Comparison of ENCODE assay signal across 23 cellular contexts in the genomic region with DNA sequence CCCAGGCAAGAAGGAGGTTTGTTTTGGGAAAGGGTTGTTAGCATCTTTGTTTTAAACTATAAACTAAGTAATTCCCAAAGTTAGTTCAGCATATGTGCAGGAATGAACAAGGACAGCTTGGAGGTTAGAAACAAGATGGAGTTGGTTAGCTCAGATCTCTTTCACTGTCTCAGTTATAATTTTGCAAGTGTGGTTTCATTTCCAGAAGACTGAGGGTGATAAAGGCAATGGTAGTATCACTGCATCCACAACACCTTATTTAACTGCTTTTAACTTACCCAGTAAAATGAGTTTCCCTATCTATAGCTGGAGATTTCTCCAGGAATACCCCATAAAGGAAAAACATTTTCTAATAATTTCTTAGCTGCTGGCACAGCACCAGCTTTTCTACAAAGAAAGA.
DNase-seq lines count a peak whose midpoint lies in the region; ATAC-seq and TF ChIP-seq lines count a peak whose summit lies in the region.
"Had no signal": no experiment of that assay in that cellular context is flagged by ENCODE, and none has a peak within 500 bp of the region (broad histone marks: within the 10 kb centered on the region; RNA-seq: fewer than 3 reads in every experiment).

No MANE protein-coding gene starts in this region.

- no peak for DNase-seq in activated CD8-positive, alpha-beta T cell treated with anti-CD3 and anti-CD28 coated beads for 36 hours
- no peak for DNase-seq in activated CD8-positive, alpha-beta T cell treated with anti-CD3 and anti-CD28 coated beads, Interleukin-2, amount 10 ng/mL, durations not matched to agents 7 days and 5 days
- DNase-seq in T-helper 2 cell treated with Interferon-gamma antibody and Interleukin-4, amounts not matched to agents 5 μg/mL and 100 μg/mL, for 36 hours (ENCODE audit: low spot score), result no peak
- DNase-seq in hepatocyte (ENCODE audit: low spot score) (no peak), D341Med (ENCODE audit: low spot score) (no peak), NCI-H1092 (lab: John Stamatoyannopoulos, UW) (no peak), SIG-M5 treated with dmso at 0.1 percent for 504 hours (lab: John Stamatoyannopoulos, UW; ENCODE audit: unreplicated experiment) (no peak)
- DNase-seq: activated CD8-positive, alpha-beta memory T cell treated with anti-CD3 and anti-CD28 coated beads, Interleukin-2, amount 50 U/mL, for 4 hours; BE2C; COR-L47; DMS79; effector CD8-positive, alpha-beta T cell; GOT3; KG1; NCI-H2171; NCI-H526; Peyer's patch; retina; stimulated activated CD4-positive, alpha-beta T cell treated with anti-CD3 and anti-CD28 coated beads, Interleukin-12 subunit alpha, Interleukin-12 subunit beta, amount 100 ng/mL, for 4 hours had no signal

- no peaks in the 10 kb centered on the region for H3K9me3 ChIP-seq in hepatocyte (ENCODE audit: low read depth)
- H3K9me3 ChIP-seq: BE2C, Peyer's patch had no signal

- POLR2A ChIA-PET in activated CD8-positive, alpha-beta T cell treated with anti-CD3 and anti-CD28 coated beads for 36 hours (lab: Charles Lee), result interaction anchor here (0.6 to 1.1 kb wide), 2 partner anchors 11 to 28 kb away, joined by 3 to 4 read pairs; no protein-coding TSS in a partner anchor
- POLR2A ChIA-PET in activated CD8-positive, alpha-beta T cell treated with anti-CD3 and anti-CD28 coated beads, Interleukin-2, amount 10 ng/mL, durations not matched to agents 7 days and 5 days (lab: Charles Lee), result no interaction called here

- H4K20me1 ChIP-seq in hepatocyte (ENCODE audit: insufficient read depth, poor library complexity, severe bottlenecking), result no peaks in the 10 kb centered on the region

- H3K4me3 Mint-ChIP-seq in activated CD8-positive, alpha-beta T cell treated with anti-CD3 and anti-CD28 coated beads for 36 hours, result no peak overlapping the region
- H3K4me3 Mint-ChIP-seq in activated CD8-positive, alpha-beta T cell treated with anti-CD3 and anti-CD28 coated beads, Interleukin-2, amount 10 ng/mL, durations not matched to agents 7 days and 5 days, result no peak overlapping the region
- peak overlapping the region; percentile 40 for H3K4me3 Mint-ChIP-seq in T-helper 2 cell treated with Interferon-gamma antibody and Interleukin-4, amounts not matched to agents 5 μg/mL and 100 μg/mL, for 36 hours
- H3K4me3 Mint-ChIP-seq: brain had no signal

- intact Hi-C loops in activated CD8-positive, alpha-beta T cell treated with anti-CD3 and anti-CD28 coated beads for 36 hours (cut with micrococcal nuclease), result no loop called here

- peaks cover 4% of the 10 kb centered on the region for H3K9me3 Mint-ChIP-seq in activated CD8-positive, alpha-beta T cell treated with anti-CD3 and anti-CD28 coated beads for 36 hours
- H3K9me3 Mint-ChIP-seq in activated CD8-positive, alpha-beta T cell treated with anti-CD3 and anti-CD28 coated beads, Interleukin-2, amount 10 ng/mL, durations not matched to agents 7 days and 5 days (ENCODE audit: insufficient read depth), result no peaks in the 10 kb centered on the region
- peaks cover 9% of the 10 kb centered on the region for H3K9me3 Mint-ChIP-seq in T-helper 2 cell treated with Interferon-gamma antibody and Interleukin-4, amounts not matched to agents 5 μg/mL and 100 μg/mL, for 36 hours
- H3K9me3 Mint-ChIP-seq: brain had no signal

- no peak overlapping the region for H3K4me3 ChIP-seq in hepatocyte
- no peak overlapping the region for H3K4me3 ChIP-seq in skin epidermis
- H3K4me3 ChIP-seq: Peyer's patch had no signal

- H3K36me3 ChIP-seq in hepatocyte (replicated peaks; ENCODE audit: insufficient read depth, low read depth), result no peaks in the 10 kb centered on the region
- H3K36me3 ChIP-seq: BE2C, Peyer's patch had no signal

- no peak overlapping the region for H3K27ac Mint-ChIP-seq in activated CD8-positive, alpha-beta T cell treated with anti-CD3 and anti-CD28 coated beads for 36 hours
- H3K27ac Mint-ChIP-seq in activated CD8-positive, alpha-beta T cell treated with anti-CD3 and anti-CD28 coated beads, Interleukin-2, amount 10 ng/mL, durations not matched to agents 7 days and 5 days, result no peak overlapping the region
- H3K27ac Mint-ChIP-seq in T-helper 2 cell treated with Interferon-gamma antibody and Interleukin-4, amounts not matched to agents 5 μg/mL and 100 μg/mL, for 36 hours, result no peak overlapping the region

- H3K27me3 ChIP-seq in hepatocyte, result no peaks in the 10 kb centered on the region
- H3K27me3 ChIP-seq: BE2C, Peyer's patch had no signal

- no peaks in the 10 kb centered on the region for H3K27me3 Mint-ChIP-seq in activated CD8-positive, alpha-beta T cell treated with anti-CD3 and anti-CD28 coated beads for 36 hours
- peaks cover 11% of the 10 kb centered on the region for H3K27me3 Mint-ChIP-seq in activated CD8-positive, alpha-beta T cell treated with anti-CD3 and anti-CD28 coated beads, Interleukin-2, amount 10 ng/mL, durations not matched to agents 7 days and 5 days (ENCODE audit: low read depth)
- peaks cover 48% of the 10 kb centered on the region for H3K27me3 Mint-ChIP-seq in T-helper 2 cell treated with Interferon-gamma antibody and Interleukin-4, amounts not matched to agents 5 μg/mL and 100 μg/mL, for 36 hours (ENCODE audit: low read depth)
- H3K27me3 Mint-ChIP-seq: brain; naive thymus-derived CD4-positive, alpha-beta T cell had no signal

- H3K27ac ChIP-seq in hepatocyte (peak overlapping the region; percentile 35), skin epidermis (peak overlapping the region in 11 of 21 experiments; percentile 0 to 54 (median 15))
- H3K27ac ChIP-seq: Peyer's patch had no signal

- peaks cover 25% of the 10 kb centered on the region for H3K4me1 Mint-ChIP-seq in activated CD8-positive, alpha-beta T cell treated with anti-CD3 and anti-CD28 coated beads for 36 hours (ENCODE audit: low read depth)
- H3K4me1 Mint-ChIP-seq in activated CD8-positive, alpha-beta T cell treated with anti-CD3 and anti-CD28 coated beads, Interleukin-2, amount 10 ng/mL, durations not matched to agents 7 days and 5 days (ENCODE audit: low read depth), result peaks cover 12% of the 10 kb centered on the region
- peaks cover 14% of the 10 kb centered on the region for H3K4me1 Mint-ChIP-seq in T-helper 2 cell treated with Interferon-gamma antibody and Interleukin-4, amounts not matched to agents 5 μg/mL and 100 μg/mL, for 36 hours (ENCODE audit: low read depth)

- TF ChIP-seq CTCF in activated CD8-positive, alpha-beta T cell treated with anti-CD3 and anti-CD28 coated beads for 36 hours (IDR thresholded peaks at IDR 0.05), result no peak
- no peak for TF ChIP-seq CTCF in hepatocyte (IDR thresholded peaks at IDR 0.05; ENCODE audit: poor library complexity)

- CTCF ChIA-PET in activated CD8-positive, alpha-beta T cell treated with anti-CD3 and anti-CD28 coated beads for 36 hours (lab: Charles Lee), result interaction anchor here (0.7 to 1.2 kb wide), 3 partner anchors 22 to 211 kb away, joined by 3 read pairs; no protein-coding TSS in a partner anchor
- CTCF ChIA-PET in activated CD8-positive, alpha-beta T cell treated with anti-CD3 and anti-CD28 coated beads, Interleukin-2, amount 10 ng/mL, durations not matched to agents 7 days and 5 days (lab: Charles Lee), result interaction anchor here (0.8 to 1.2 kb wide), 3 partner anchors 18 to 198 kb away, joined by 3 to 4 read pairs (median 4); no protein-coding TSS in a partner anchor

- ATAC-seq in activated CD8-positive, alpha-beta T cell treated with anti-CD3 and anti-CD28 coated beads for 36 hours, result peak; percentile 47
- no peak for ATAC-seq in activated CD8-positive, alpha-beta T cell treated with anti-CD3 and anti-CD28 coated beads, Interleukin-2, amount 10 ng/mL, durations not matched to agents 7 days and 5 days
- ATAC-seq: left lobe of liver; naive thymus-derived CD4-positive, alpha-beta T cell had no signal

- H3K4me2 ChIP-seq in hepatocyte, result no peak overlapping the region

- H3K4me1 ChIP-seq in hepatocyte (ENCODE audit: insufficient read depth), result peaks cover 5% of the 10 kb centered on the region
- H3K4me1 ChIP-seq: Peyer's patch had no signal

- H3K9me2 ChIP-seq in hepatocyte (replicated peaks; ENCODE audit: insufficient read depth), result no peaks in the 10 kb centered on the region

- peaks cover 6% of the 10 kb centered on the region for H3K36me3 Mint-ChIP-seq in activated CD8-positive, alpha-beta T cell treated with anti-CD3 and anti-CD28 coated beads for 36 hours (ENCODE audit: low read depth)
- no peaks in the 10 kb centered on the region for H3K36me3 Mint-ChIP-seq in activated CD8-positive, alpha-beta T cell treated with anti-CD3 and anti-CD28 coated beads, Interleukin-2, amount 10 ng/mL, durations not matched to agents 7 days and 5 days (ENCODE audit: low read depth)
- no peaks in the 10 kb centered on the region for H3K36me3 Mint-ChIP-seq in T-helper 2 cell treated with Interferon-gamma antibody and Interleukin-4, amounts not matched to agents 5 μg/mL and 100 μg/mL, for 36 hours (ENCODE audit: low read depth)

- no peak overlapping the region for H2AFZ ChIP-seq in hepatocyte

- H3K79me2 ChIP-seq in hepatocyte, result peaks cover 31% of the 10 kb centered on the region
